In the genomic region with DNA sequence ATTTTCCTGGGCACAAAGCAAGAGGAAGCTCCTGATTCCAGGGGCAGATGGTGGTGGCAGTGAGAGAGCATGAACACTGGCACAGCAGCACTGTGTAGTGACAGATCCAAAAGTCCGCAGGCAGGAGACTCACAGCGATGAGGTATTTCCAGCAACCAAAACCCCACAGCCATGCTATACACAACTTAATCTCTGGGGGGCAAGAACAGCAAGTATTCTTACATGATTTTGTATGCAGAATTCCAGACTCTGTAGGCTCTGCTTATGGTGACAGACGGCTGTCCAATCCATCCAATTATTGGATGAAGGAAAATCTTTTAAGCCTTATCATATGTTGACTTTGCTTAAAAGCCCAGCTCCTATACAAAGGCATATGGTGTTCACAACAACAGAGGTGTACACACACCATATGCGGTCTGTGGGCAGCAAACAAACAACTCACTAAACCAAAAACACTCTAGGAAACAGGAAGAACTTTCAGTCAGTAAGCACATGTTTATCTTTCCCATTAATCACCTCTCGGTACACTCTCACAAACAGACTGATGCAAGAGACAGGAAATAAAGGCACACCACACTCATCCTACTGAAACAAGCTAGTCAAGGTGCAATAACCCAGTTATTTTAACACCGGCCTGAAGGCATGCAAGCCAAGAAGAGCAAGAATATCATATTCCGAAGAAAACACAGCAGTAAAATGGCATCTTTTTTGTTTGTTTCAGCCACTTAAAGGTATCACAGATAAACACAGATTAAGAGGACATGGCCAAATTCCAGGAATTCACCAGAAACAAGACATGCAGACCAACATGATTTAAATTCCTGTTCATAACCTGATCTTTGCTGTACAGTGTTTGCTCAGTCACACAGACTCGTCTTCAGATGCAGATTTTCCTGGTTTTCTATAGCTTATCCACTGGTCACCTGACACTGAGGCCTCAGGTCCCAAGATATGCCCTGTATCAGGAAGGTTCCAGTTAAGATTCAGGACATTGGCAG, we compare ENCODE assay signal across 1 cellular context.
TF ChIP-seq lines count a peak whose summit lies in the region.

No MANE protein-coding gene starts in this region.

TF ChIP-seq in HEK293, 187 proteins besides CTCF, POLR2A, EP300 and RAD21 (continued from another document and continues in another):
- TF ChIP-seq, protein P1, sequence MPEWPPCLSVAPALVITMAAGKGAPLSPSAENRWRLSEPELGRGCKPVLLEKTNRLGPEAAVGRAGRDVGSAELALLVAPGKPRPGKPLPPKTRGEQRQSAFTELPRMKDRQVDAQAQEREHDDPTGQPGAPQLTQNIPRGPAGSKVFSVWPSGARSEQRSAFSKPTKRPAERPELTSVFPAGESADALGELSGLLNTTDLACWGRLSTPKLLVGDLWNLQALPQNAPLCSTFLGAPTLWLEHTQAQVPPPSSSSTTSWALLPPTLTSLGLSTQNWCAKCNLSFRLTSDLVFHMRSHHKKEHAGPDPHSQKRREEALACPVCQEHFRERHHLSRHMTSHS (tag by site-specific recombination; IDR thresholded peaks at IDR 0.05), result peak; percentile 64; the same call in 1 of the 2 replicates
- TF ChIP-seq, protein P2, sequence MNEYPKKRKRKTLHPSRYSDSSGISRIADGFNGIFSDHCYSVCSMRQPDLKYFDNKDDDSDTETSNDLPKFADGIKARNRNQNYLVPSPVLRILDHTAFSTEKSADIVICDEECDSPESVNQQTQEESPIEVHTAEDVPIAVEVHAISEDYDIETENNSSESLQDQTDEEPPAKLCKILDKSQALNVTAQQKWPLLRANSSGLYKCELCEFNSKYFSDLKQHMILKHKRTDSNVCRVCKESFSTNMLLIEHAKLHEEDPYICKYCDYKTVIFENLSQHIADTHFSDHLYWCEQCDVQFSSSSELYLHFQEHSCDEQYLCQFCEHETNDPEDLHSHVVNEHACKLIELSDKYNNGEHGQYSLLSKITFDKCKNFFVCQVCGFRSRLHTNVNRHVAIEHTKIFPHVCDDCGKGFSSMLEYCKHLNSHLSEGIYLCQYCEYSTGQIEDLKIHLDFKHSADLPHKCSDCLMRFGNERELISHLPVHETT (tag by site-specific recombination; IDR thresholded peaks at IDR 0.05), result no peak
- TF ChIP-seq, protein P3, sequence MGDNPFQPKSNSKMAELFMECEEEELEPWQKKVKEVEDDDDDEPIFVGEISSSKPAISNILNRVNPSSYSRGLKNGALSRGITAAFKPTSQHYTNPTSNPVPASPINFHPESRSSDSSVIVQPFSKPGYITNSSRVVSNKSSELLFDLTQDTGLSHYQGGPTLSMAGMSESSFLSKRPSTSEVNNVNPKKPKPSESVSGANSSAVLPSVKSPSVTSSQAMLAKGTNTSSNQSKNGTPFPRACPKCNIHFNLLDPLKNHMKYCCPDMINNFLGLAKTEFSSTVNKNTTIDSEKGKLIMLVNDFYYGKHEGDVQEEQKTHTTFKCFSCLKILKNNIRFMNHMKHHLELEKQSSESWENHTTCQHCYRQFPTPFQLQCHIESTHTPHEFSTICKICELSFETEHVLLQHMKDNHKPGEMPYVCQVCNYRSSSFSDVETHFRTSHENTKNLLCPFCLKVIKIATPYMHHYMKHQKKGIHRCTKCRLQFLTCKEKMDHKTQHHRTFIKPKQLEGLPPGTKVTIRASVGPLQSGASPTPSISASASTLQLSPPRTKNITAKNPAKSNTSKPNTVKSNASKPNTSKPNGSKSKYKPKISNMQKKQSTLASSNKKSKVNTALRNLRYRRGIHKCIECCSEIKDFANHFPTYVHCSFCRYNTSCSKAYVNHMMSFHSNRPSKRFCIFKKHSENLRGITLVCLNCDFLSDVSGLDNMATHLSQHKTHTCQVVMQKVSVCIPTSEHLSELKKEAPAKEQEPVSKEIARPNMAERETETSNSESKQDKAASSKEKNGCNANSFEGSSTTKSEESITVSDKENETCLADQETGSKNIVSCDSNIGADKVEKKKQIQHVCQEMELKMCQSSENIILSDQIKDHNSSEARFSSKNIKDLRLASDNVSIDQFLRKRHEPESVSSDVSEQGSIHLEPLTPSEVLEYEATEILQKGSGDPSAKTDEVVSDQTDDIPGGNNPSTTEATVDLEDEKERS (tag by site-specific recombination; IDR thresholded peaks at IDR 0.05), result no peak
- TF ChIP-seq SETDB1 (IDR thresholded peaks at IDR 0.05; ENCODE audit: insufficient read length, low read length) (no peak), ZXDB (tag by site-specific recombination; IDR thresholded peaks at IDR 0.05) (peak; percentile 32; the same call in 1 of the 2 replicates), MYNN (tag by site-specific recombination; IDR thresholded peaks at IDR 0.05; ENCODE audit: borderline replicate concordance) (0 out of 2 replicates have a peak, but pooled peaks have one; percentile 26), GFI1B (tag by site-specific recombination; IDR thresholded peaks at IDR 0.05) (no peak), ZEB2 (tag by site-specific recombination; IDR thresholded peaks at IDR 0.05) (peak; percentile 84), ZNF544 (tag by site-specific recombination; IDR thresholded peaks at IDR 0.05) (no peak), ZNF548 (tag by site-specific recombination; IDR thresholded peaks at IDR 0.05) (no peak), ZNF677 (tag by site-specific recombination; IDR thresholded peaks at IDR 0.05) (no peak), YY1 (tag by site-specific recombination; IDR thresholded peaks at IDR 0.05) (no peak), REPIN1 (tag by site-specific recombination; IDR thresholded peaks at IDR 0.05; ENCODE audit: low read depth) (no peak), ZNF776 (tag by site-specific recombination; IDR thresholded peaks at IDR 0.05; ENCODE audit: borderline replicate concordance) (0 out of 2 replicates have a peak, but pooled peaks have one; percentile 56), ZNF292 (tag by site-specific recombination; IDR thresholded peaks at IDR 0.05; ENCODE audit: borderline replicate concordance, low read depth) (no peak), KLF10 (tag by site-specific recombination; IDR thresholded peaks at IDR 0.05) (no peak), ZNF266 (tag by site-specific recombination; IDR thresholded peaks at IDR 0.05; ENCODE audit: low read depth) (no peak), KLF1 (tag by site-specific recombination; IDR thresholded peaks at IDR 0.05) (no peak), ZNF433 (tag by site-specific recombination; IDR thresholded peaks at IDR 0.05; ENCODE audit: low read depth) (no peak), ZNF394 (tag by site-specific recombination; IDR thresholded peaks at IDR 0.05; ENCODE audit: borderline replicate concordance) (no peak; the same call in 1 of the 2 replicates), ZNF571 (tag by site-specific recombination; IDR thresholded peaks at IDR 0.05) (no peak), HOXC10 (CRISPR knock-in tag; IDR thresholded peaks at IDR 0.05) (no peak), ZNF214 (tag by site-specific recombination; IDR thresholded peaks at IDR 0.05; ENCODE audit: borderline replicate concordance) (no peak), ZNF335 (tag by site-specific recombination; conservative IDR thresholded peaks at IDR 0.05) (no peak; the same call in none of the 2 replicates), GLI4 (tag by site-specific recombination; IDR thresholded peaks at IDR 0.05) (no peak), ZNF423 (tag by site-specific recombination; IDR thresholded peaks at IDR 0.05) (no peak), ZNF121 (tag by site-specific recombination; IDR thresholded peaks at IDR 0.05) (no peak), ZNF132 (tag by site-specific recombination; IDR thresholded peaks at IDR 0.05; ENCODE audit: borderline replicate concordance) (no peak), ZNF341 (tag by site-specific recombination; IDR thresholded peaks at IDR 0.05; ENCODE audit: low read depth) (no peak), ZSCAN23 (tag by site-specific recombination; IDR thresholded peaks at IDR 0.05) (no peak; the same call in 1 of the 2 replicates), TCF7L2 (IDR thresholded peaks at IDR 0.05; ENCODE audit: borderline replicate concordance, low read depth, low read length) (no peak), ZNF768 (tag by site-specific recombination; IDR thresholded peaks at IDR 0.05) (no peak), ZNF311 (tag by site-specific recombination; IDR thresholded peaks at IDR 0.05; ENCODE audit: borderline replicate concordance) (no peak), ZNF16 (tag by site-specific recombination; IDR thresholded peaks at IDR 0.05; ENCODE audit: low read depth) (no peak), TRIM28 (IDR thresholded peaks at IDR 0.05; ENCODE audit: borderline replicate concordance, low read length) (peak; percentile 82; the same call in 1 of the 2 replicates), MEIS1 (CRISPR knock-in tag; IDR thresholded peaks at IDR 0.05; ENCODE audit: borderline replicate concordance) (no peak), ZBTB48 (tag by site-specific recombination; IDR thresholded peaks at IDR 0.05) (no peak), SP7 (tag by site-specific recombination; IDR thresholded peaks at IDR 0.05) (peak; percentile 87), OVOL3 (tag by site-specific recombination; IDR thresholded peaks at IDR 0.05) (no peak), SP2 (tag by site-specific recombination; IDR thresholded peaks at IDR 0.05) (no peak), ZNF558 (tag by site-specific recombination; IDR thresholded peaks at IDR 0.05) (0 out of 2 replicates have a peak, but pooled peaks have one; percentile 58), PRDM1 (tag by site-specific recombination; IDR thresholded peaks at IDR 0.05) (peak; percentile 80), ZSCAN16 (tag by site-specific recombination; IDR thresholded peaks at IDR 0.05) (no peak), KLF8 (tag by site-specific recombination; IDR thresholded peaks at IDR 0.05) (no peak), ZNF157 (tag by site-specific recombination; IDR thresholded peaks at IDR 0.05) (no peak), ZSCAN30 (tag by site-specific recombination; IDR thresholded peaks at IDR 0.05) (0 out of 2 replicates have a peak, but pooled peaks have one; percentile 9), ZFP69B (tag by site-specific recombination; IDR thresholded peaks at IDR 0.05) (peak; percentile 57; the same call in 1 of the 2 replicates), ZNF184 (tag by site-specific recombination; IDR thresholded peaks at IDR 0.05) (no peak), IKZF3 (tag by site-specific recombination; IDR thresholded peaks at IDR 0.05) (peak; percentile 30; the same call in 1 of the 2 replicates)
- TF ChIP-seq, protein P4, sequence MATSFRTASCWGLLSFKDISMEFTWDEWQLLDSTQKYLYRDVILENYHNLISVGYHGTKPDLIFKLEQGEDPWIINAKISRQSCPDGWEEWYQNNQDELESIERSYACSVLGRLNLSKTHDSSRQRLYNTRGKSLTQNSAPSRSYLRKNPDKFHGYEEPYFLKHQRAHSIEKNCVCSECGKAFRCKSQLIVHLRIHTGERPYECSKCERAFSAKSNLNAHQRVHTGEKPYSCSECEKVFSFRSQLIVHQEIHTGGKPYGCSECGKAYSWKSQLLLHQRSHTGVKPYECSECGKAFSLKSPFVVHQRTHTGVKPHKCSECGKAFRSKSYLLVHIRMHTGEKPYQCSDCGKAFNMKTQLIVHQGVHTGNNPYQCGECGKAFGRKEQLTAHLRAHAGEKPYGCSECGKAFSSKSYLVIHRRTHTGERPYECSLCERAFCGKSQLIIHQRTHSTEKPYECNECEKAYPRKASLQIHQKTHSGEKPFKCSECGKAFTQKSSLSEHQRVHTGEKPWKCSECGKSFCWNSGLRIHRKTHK (tag by site-specific recombination; IDR thresholded peaks at IDR 0.05), result no peak
- TF ChIP-seq, protein P5, sequence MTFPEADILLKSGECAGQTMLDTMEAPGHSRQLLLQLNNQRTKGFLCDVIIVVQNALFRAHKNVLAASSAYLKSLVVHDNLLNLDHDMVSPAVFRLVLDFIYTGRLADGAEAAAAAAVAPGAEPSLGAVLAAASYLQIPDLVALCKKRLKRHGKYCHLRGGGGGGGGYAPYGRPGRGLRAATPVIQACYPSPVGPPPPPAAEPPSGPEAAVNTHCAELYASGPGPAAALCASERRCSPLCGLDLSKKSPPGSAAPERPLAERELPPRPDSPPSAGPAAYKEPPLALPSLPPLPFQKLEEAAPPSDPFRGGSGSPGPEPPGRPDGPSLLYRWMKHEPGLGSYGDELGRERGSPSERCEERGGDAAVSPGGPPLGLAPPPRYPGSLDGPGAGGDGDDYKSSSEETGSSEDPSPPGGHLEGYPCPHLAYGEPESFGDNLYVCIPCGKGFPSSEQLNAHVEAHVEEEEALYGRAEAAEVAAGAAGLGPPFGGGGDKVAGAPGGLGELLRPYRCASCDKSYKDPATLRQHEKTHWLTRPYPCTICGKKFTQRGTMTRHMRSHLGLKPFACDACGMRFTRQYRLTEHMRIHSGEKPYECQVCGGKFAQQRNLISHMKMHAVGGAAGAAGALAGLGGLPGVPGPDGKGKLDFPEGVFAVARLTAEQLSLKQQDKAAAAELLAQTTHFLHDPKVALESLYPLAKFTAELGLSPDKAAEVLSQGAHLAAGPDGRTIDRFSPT (tag by site-specific recombination; IDR thresholded peaks at IDR 0.05), result no peak
- TF ChIP-seq, protein P6, sequence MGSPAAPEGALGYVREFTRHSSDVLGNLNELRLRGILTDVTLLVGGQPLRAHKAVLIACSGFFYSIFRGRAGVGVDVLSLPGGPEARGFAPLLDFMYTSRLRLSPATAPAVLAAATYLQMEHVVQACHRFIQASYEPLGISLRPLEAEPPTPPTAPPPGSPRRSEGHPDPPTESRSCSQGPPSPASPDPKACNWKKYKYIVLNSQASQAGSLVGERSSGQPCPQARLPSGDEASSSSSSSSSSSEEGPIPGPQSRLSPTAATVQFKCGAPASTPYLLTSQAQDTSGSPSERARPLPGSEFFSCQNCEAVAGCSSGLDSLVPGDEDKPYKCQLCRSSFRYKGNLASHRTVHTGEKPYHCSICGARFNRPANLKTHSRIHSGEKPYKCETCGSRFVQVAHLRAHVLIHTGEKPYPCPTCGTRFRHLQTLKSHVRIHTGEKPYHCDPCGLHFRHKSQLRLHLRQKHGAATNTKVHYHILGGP (tag by site-specific recombination; IDR thresholded peaks at IDR 0.05), result peak; percentile 96
- TF ChIP-seq, protein P7, sequence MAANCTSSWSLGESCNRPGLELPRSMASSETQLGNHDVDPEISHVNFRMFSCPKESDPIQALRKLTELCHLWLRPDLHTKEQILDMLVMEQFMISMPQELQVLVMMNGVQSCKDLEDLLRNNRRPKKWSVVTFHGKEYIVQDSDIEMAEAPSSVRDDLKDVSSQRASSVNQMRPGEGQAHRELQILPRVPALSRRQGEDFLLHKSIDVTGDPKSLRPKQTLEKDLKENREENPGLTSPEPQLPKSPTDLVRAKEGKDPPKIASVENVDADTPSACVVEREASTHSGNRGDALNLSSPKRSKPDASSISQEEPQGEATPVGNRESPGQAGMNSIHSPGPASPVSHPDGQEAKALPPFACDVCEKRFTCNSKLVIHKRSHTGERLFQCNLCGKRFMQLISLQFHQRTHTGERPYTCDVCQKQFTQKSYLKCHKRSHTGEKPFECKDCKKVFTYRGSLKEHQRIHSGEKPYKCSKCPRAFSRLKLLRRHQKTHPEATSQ (tag by site-specific recombination; IDR thresholded peaks at IDR 0.05), result no peak
- TF ChIP-seq, protein P8, sequence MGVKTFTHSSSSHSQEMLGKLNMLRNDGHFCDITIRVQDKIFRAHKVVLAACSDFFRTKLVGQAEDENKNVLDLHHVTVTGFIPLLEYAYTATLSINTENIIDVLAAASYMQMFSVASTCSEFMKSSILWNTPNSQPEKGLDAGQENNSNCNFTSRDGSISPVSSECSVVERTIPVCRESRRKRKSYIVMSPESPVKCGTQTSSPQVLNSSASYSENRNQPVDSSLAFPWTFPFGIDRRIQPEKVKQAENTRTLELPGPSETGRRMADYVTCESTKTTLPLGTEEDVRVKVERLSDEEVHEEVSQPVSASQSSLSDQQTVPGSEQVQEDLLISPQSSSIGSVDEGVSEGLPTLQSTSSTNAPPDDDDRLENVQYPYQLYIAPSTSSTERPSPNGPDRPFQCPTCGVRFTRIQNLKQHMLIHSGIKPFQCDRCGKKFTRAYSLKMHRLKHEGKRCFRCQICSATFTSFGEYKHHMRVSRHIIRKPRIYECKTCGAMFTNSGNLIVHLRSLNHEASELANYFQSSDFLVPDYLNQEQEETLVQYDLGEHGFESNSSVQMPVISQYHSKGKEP (tag by site-specific recombination; IDR thresholded peaks at IDR 0.05), result peak; percentile 52
